Comparison of ENCODE assay signal across 1 cellular context in genomic region chr2:202104286-202104870, GRCh38.
A peak's percentile ranks its signal among the peaks of the same experiment; 100 is the strongest.
TF ChIP-seq lines count a peak whose summit lies in the region.

No MANE protein-coding gene starts in this region.

TF ChIP-seq in HepG2, 621 proteins besides CTCF, POLR2A, EP300 and RAD21 (continued from another document):
- TF ChIP-seq, protein P1, sequence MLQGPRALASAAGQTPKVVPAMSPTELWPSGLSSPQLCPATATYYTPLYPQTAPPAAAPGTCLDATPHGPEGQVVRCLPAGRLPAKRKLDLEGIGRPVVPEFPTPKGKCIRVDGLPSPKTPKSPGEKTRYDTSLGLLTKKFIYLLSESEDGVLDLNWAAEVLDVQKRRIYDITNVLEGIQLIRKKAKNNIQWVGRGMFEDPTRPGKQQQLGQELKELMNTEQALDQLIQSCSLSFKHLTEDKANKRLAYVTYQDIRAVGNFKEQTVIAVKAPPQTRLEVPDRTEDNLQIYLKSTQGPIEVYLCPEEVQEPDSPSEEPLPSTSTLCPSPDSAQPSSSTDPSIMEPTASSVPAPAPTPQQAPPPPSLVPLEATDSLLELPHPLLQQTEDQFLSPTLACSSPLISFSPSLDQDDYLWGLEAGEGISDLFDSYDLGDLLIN (CRISPR knock-in tag; IDR thresholded peaks at IDR 0.05; ENCODE audit: borderline replicate concordance), result no peak
- TF ChIP-seq PAX8 (CRISPR knock-in tag; IDR thresholded peaks at IDR 0.05; ENCODE audit: borderline replicate concordance), result no peak
- no peak for TF ChIP-seq ZBTB21 (CRISPR knock-in tag; IDR thresholded peaks at IDR 0.05)
- peak; percentile 68 for TF ChIP-seq SMC3 (IDR thresholded peaks at IDR 0.05; ENCODE audit: low read length)
- TF ChIP-seq, protein P2, sequence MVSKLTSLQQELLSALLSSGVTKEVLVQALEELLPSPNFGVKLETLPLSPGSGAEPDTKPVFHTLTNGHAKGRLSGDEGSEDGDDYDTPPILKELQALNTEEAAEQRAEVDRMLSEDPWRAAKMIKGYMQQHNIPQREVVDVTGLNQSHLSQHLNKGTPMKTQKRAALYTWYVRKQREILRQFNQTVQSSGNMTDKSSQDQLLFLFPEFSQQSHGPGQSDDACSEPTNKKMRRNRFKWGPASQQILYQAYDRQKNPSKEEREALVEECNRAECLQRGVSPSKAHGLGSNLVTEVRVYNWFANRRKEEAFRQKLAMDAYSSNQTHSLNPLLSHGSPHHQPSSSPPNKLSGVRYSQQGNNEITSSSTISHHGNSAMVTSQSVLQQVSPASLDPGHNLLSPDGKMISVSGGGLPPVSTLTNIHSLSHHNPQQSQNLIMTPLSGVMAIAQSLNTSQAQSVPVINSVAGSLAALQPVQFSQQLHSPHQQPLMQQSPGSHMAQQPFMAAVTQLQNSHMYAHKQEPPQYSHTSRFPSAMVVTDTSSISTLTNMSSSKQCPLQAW (CRISPR knock-in tag; IDR thresholded peaks at IDR 0.05), result 0 out of 2 replicates have a peak, but pooled peaks have one; percentile 36
- TF ChIP-seq XRCC5 (optimal IDR thresholded peaks at IDR 0.05; ENCODE audit: low read length), result peak; percentile 77
- peak; percentile 15; the same call in 1 of the 2 replicates for TF ChIP-seq ZNF331 (CRISPR knock-in tag; IDR thresholded peaks at IDR 0.05)
- TF ChIP-seq STAG1 (CRISPR knock-in tag; IDR thresholded peaks at IDR 0.05), result peak; percentile 72
- no peak for TF ChIP-seq MTF1 (CRISPR knock-in tag; IDR thresholded peaks at IDR 0.05)
- TF ChIP-seq ELF3 (CRISPR knock-in tag; IDR thresholded peaks at IDR 0.05), result 0 out of 2 replicates have a peak, but pooled peaks have one; percentile 21
- no peak for TF ChIP-seq PITX1 (CRISPR knock-in tag; IDR thresholded peaks at IDR 0.05)
- peak; percentile 40; the same call in 1 of the 2 replicates for TF ChIP-seq KDM2A (CRISPR knock-in tag; IDR thresholded peaks at IDR 0.05; ENCODE audit: borderline replicate concordance, low read depth)
- TF ChIP-seq ZNF263 (CRISPR knock-in tag; IDR thresholded peaks at IDR 0.05), result 0 out of 2 replicates have a peak, but pooled peaks have one; percentile 39
- no peak for TF ChIP-seq JUND (CRISPR knock-in tag; IDR thresholded peaks at IDR 0.05)
TF ChIP-seq in HepG2: peak in this region for 12.
